ENCODE assay signal across 8 cellular contexts in genomic region chr20:50303573-50304500, GRCh38.
DNase-seq lines count a peak whose midpoint lies in the region; ATAC-seq and TF ChIP-seq lines count a peak whose summit lies in the region.

No MANE protein-coding gene starts in this region.

- DNase-seq in HK-2 (ENCODE audit: unreplicated experiment) (peak; percentile 68), SJSA1 (ENCODE audit: low read depth in 1 of 2, low spot score in 2 of 2) (peak; percentile 40 to 73), head of caudate nucleus (peak in 40 of 42 donors; percentile 36 to 86 (median 62)), gastrocnemius medialis (peak; percentile 49 to 65)
- DNase-seq in activated CD4-positive, alpha-beta T cell treated with anti-CD3 and anti-CD28 coated beads, Interleukin-2, amount 10 ng/mL, durations not matched to agents 7 days and 5 days: no peak

- POLR2A ChIA-PET in activated CD4-positive, alpha-beta T cell treated with anti-CD3 and anti-CD28 coated beads, Interleukin-2, amount 10 ng/mL, durations not matched to agents 7 days and 5 days (lab: Charles Lee): interaction anchor here (0.6 kb wide), 1 partner anchor 11 kb away, joined by 4 read pairs; no protein-coding TSS in a partner anchor

- peaks cover 18% of the 10 kb centered on the region for H3K27me3 Mint-ChIP-seq in activated CD4-positive, alpha-beta T cell treated with anti-CD3 and anti-CD28 coated beads, Interleukin-2, amount 10 ng/mL, durations not matched to agents 7 days and 5 days

- no peak overlapping the region for H3K27ac Mint-ChIP-seq in activated CD4-positive, alpha-beta T cell treated with anti-CD3 and anti-CD28 coated beads, Interleukin-2, amount 10 ng/mL, durations not matched to agents 7 days and 5 days

- in situ Hi-C loops in gastrocnemius medialis (cut with MboI; ENCODE audit: low sequenced_read_pairs in 4 of 4): no loop called here

- ATAC-seq in gastrocnemius medialis (no peak), GM21447 (IDR thresholded peaks at IDR 0.05; ENCODE audit: unreplicated experiment) (no peak), HG02623 (IDR thresholded peaks at IDR 0.05; ENCODE audit: unreplicated experiment) (no peak), HG03108 (IDR thresholded peaks at IDR 0.05; ENCODE audit: unreplicated experiment) (no peak)

- H3K9me3 Mint-ChIP-seq in activated CD4-positive, alpha-beta T cell treated with anti-CD3 and anti-CD28 coated beads, Interleukin-2, amount 10 ng/mL, durations not matched to agents 7 days and 5 days: no peaks in the 10 kb centered on the region

- intact Hi-C loops in head of caudate nucleus (cut with DNase I): loop anchor here (10.0 kb wide), 1 partner anchor 109 kb away; the partner anchor contains the start of gene CEBPB
- intact Hi-C loops in gastrocnemius medialis (cut with DNase I; ENCODE audit: low total_unique reads): loop anchor here (2.0 to 10.0 kb wide), 2 partner anchors 25 to 271 kb away; no protein-coding TSS in a partner anchor

- TF ChIP-seq CTCF in gastrocnemius medialis (IDR thresholded peaks at IDR 0.05 in 4 of 5, conservative IDR thresholded peaks at IDR 0.05 in 1 of 5): no peak

- CTCF ChIA-PET in activated CD4-positive, alpha-beta T cell treated with anti-CD3 and anti-CD28 coated beads, Interleukin-2, amount 10 ng/mL, durations not matched to agents 7 days and 5 days (lab: Charles Lee): interaction anchor here (0.6 to 1.6 kb wide), 2 partner anchors 13 to 645 kb away, joined by 5 to 6 read pairs; no protein-coding TSS in a partner anchor

- no peak overlapping the region for H3K4me3 Mint-ChIP-seq in activated CD4-positive, alpha-beta T cell treated with anti-CD3 and anti-CD28 coated beads, Interleukin-2, amount 10 ng/mL, durations not matched to agents 7 days and 5 days

- H3K27ac ChIP-seq in SJSA1 (0 out of 2 replicates have a peak overlapping the region, but pooled peaks have one; percentile 24), gastrocnemius medialis (peak overlapping the region; percentile 87 to 95 (median 90))

- H3K27me3 ChIP-seq in SJSA1 (replicated peaks) (no peaks in the 10 kb centered on the region), gastrocnemius medialis (no peaks in the 10 kb centered on the region)

- H3K4me1 ChIP-seq in SJSA1 (replicated peaks) (peaks cover 34% of the 10 kb centered on the region), gastrocnemius medialis (peaks cover 53 to 63% of the 10 kb centered on the region in 2 donors)

- H3K9me3 ChIP-seq in SJSA1 (replicated peaks) (no peaks in the 10 kb centered on the region), gastrocnemius medialis (no peaks in the 10 kb centered on the region)

- H3K36me3 Mint-ChIP-seq in activated CD4-positive, alpha-beta T cell treated with anti-CD3 and anti-CD28 coated beads, Interleukin-2, amount 10 ng/mL, durations not matched to agents 7 days and 5 days (ENCODE audit: low read depth): no peaks in the 10 kb centered on the region

- no peak overlapping the region for H3K4me3 ChIP-seq in SJSA1
- H3K4me3 ChIP-seq in gastrocnemius medialis: no peak overlapping the region

- H3K4me1 Mint-ChIP-seq in activated CD4-positive, alpha-beta T cell treated with anti-CD3 and anti-CD28 coated beads, Interleukin-2, amount 10 ng/mL, durations not matched to agents 7 days and 5 days: peaks cover 17% of the 10 kb centered on the region

- TF ChIP-seq POLR2A in gastrocnemius medialis (IDR thresholded peaks at IDR 0.05): no peak

- H3K36me3 ChIP-seq in SJSA1: no peaks in the 10 kb centered on the region
- no peaks in the 10 kb centered on the region for H3K36me3 ChIP-seq in gastrocnemius medialis
